10 cellular contexts compared by ENCODE assay signal in the genomic region with DNA sequence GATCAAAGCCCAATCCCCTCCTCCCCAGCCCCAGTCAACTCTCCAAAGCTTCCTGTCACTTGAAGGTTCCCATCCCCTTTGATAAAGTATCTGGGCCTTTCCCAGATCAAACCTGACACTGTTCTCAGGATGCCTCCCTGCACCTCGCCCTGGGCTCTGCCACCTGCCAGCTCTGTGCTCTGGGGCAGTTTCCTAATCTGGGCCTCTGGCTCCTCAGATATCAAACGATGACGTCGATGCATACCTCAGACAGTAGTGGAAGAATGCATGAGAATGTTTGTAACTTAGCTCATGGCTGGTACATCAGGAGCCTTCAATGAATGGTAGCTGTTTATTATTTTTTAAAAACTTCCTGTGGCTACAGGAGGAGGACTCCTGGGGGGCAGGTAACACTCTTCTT.
DNase-seq lines count a peak whose midpoint lies in the region; ATAC-seq and TF ChIP-seq lines count a peak whose summit lies in the region.
"Had no signal": no experiment of that assay in that cellular context is flagged by ENCODE, and none has a peak within 500 bp of the region (broad histone marks: within the 10 kb centered on the region; RNA-seq: fewer than 3 reads in every experiment).

No MANE protein-coding gene starts in this region.

- DNase-seq in AG10803 (ENCODE audit: low read depth) (peak; percentile 85), RWPE2 (ENCODE audit: low spot score) (no peak), NOMO-1 (lab: John Stamatoyannopoulos, UW; ENCODE audit: unreplicated experiment in 2 of 2) (no peak)
- peak in 1 of 3 donors; percentile 27 for DNase-seq in effector memory CD4-positive, alpha-beta T cell
- DNase-seq in naive thymus-derived CD8-positive, alpha-beta T cell, result no peak
- DNase-seq in activated effector memory CD4-positive, alpha-beta T cell treated with anti-CD3 and anti-CD28 coated beads, Interleukin-2, amount 50 U/mL, for 16 hours, result no peak
- DNase-seq: kidney glomerular epithelial cell, NCI-H1694 treated with DMSO at 0.1 percent for 48 hours had no signal

- no peak overlapping the region for H3K27ac ChIP-seq in RWPE2 (ENCODE audit: poor library complexity, severe bottlenecking)
- peak overlapping the region; percentile 9 for H3K27ac ChIP-seq in effector memory CD4-positive, alpha-beta T cell (ENCODE audit: insufficient read depth, low read length, poor library complexity, severe bottlenecking)

- peaks cover 4% of the 10 kb centered on the region for H3K4me1 ChIP-seq in RWPE2 (ENCODE audit: insufficient read depth, poor library complexity, severe bottlenecking)
- H3K4me1 ChIP-seq in effector memory CD4-positive, alpha-beta T cell (ENCODE audit: control insufficient read depth, insufficient read depth, low read length, poor library complexity, severe bottlenecking), result peaks cover 34% of the 10 kb centered on the region

- peak overlapping the region; percentile 67 to 97 (median 90) for H3K27ac Mint-ChIP-seq in naive thymus-derived CD8-positive, alpha-beta T cell
- H3K27ac Mint-ChIP-seq in stimulated activated memory B cell treated with anti-CD40 and anti-IgM and Interleukin-4, amounts not matched to agents 10 μg/mL and 1 μg/mL and 100 μg/mL, for 72 hours, result no peak overlapping the region

- H3K27me3 Mint-ChIP-seq in naive thymus-derived CD8-positive, alpha-beta T cell, result no peaks in the 10 kb centered on the region
- no peaks in the 10 kb centered on the region for H3K27me3 Mint-ChIP-seq in stimulated activated memory B cell treated with anti-CD40 and anti-IgM and Interleukin-4, amounts not matched to agents 10 μg/mL and 1 μg/mL and 100 μg/mL, for 72 hours

- H3K4me3 Mint-ChIP-seq in naive thymus-derived CD8-positive, alpha-beta T cell, result peak overlapping the region in 1 of 10 donors; percentile 18
- no peak overlapping the region for H3K4me3 Mint-ChIP-seq in stimulated activated memory B cell treated with anti-CD40 and anti-IgM and Interleukin-4, amounts not matched to agents 10 μg/mL and 1 μg/mL and 100 μg/mL, for 72 hours

- H3K36me3 ChIP-seq in RWPE2 (ENCODE audit: low read depth), result no peaks in the 10 kb centered on the region
- peaks cover 39% of the 10 kb centered on the region for H3K36me3 ChIP-seq in effector memory CD4-positive, alpha-beta T cell (ENCODE audit: control insufficient read depth, insufficient read depth, low read length)

- H3K9me3 Mint-ChIP-seq in naive thymus-derived CD8-positive, alpha-beta T cell, result no peaks in the 10 kb centered on the region
- H3K9me3 Mint-ChIP-seq in stimulated activated memory B cell treated with anti-CD40 and anti-IgM and Interleukin-4, amounts not matched to agents 10 μg/mL and 1 μg/mL and 100 μg/mL, for 72 hours, result no peaks in the 10 kb centered on the region

- no peak overlapping the region for H3K4me3 ChIP-seq in AG10803 (ENCODE audit: low read length)
- no peak overlapping the region for H3K4me3 ChIP-seq in RWPE2 (ENCODE audit: severe bottlenecking)
- H3K4me3 ChIP-seq in effector memory CD4-positive, alpha-beta T cell (ENCODE audit: insufficient read depth, low read depth, low read length, poor library complexity, severe bottlenecking), result no peak overlapping the region

- no peak for TF ChIP-seq CTCF in AG10803 (conservative IDR thresholded peaks at IDR 0.05; ENCODE audit: low read length)
- no peak for TF ChIP-seq CTCF in RWPE2 (IDR thresholded peaks at IDR 0.05; ENCODE audit: poor library complexity, severe bottlenecking)

- H3K36me3 Mint-ChIP-seq in naive thymus-derived CD8-positive, alpha-beta T cell, result peaks cover 0 to 61% (median 14%) of the 10 kb centered on the region in 3 donors
- peaks cover 36% of the 10 kb centered on the region for H3K36me3 Mint-ChIP-seq in stimulated activated memory B cell treated with anti-CD40 and anti-IgM and Interleukin-4, amounts not matched to agents 10 μg/mL and 1 μg/mL and 100 μg/mL, for 72 hours

- ATAC-seq in RWPE2 (ENCODE audit: low read depth) (0 out of 3 replicates have a peak, but pooled peaks have one; percentile 26), HG03025 (IDR thresholded peaks at IDR 0.05; ENCODE audit: low FRiP score, unreplicated experiment) (no peak)
- ATAC-seq in naive thymus-derived CD8-positive, alpha-beta T cell, result no peak
- ATAC-seq in stimulated activated memory B cell treated with anti-CD40 and anti-IgM and Interleukin-4, amounts not matched to agents 10 μg/mL and 1 μg/mL and 100 μg/mL, for 72 hours, result no peak

- no peaks in the 10 kb centered on the region for H3K27me3 ChIP-seq in RWPE2 (ENCODE audit: insufficient read depth, poor library complexity, severe bottlenecking)
- no peaks in the 10 kb centered on the region for H3K27me3 ChIP-seq in effector memory CD4-positive, alpha-beta T cell (replicated peaks; ENCODE audit: control insufficient read depth, insufficient read depth, low read length, poor library complexity, severe bottlenecking)

- H3K4me1 Mint-ChIP-seq in naive thymus-derived CD8-positive, alpha-beta T cell, result peaks cover 18 to 68% (median 49%) of the 10 kb centered on the region in 4 donors
- H3K4me1 Mint-ChIP-seq in stimulated activated memory B cell treated with anti-CD40 and anti-IgM and Interleukin-4, amounts not matched to agents 10 μg/mL and 1 μg/mL and 100 μg/mL, for 72 hours, result no peaks in the 10 kb centered on the region

- no peaks in the 10 kb centered on the region for H3K9me3 ChIP-seq in RWPE2 (ENCODE audit: severe bottlenecking)
- no peaks in the 10 kb centered on the region for H3K9me3 ChIP-seq in effector memory CD4-positive, alpha-beta T cell (ENCODE audit: control insufficient read depth, low read length)

- POLR2A ChIA-PET in naive thymus-derived CD8-positive, alpha-beta T cell (lab: Charles Lee), result interaction anchor here (0.7 to 0.8 kb wide), 2 partner anchors 329 to 331 kb away, joined by 3 read pairs; no protein-coding TSS in a partner anchor
